ENCODE assay signal across 14 cellular contexts in genomic region chr10:88074971-88075370, GRCh38.
DNase-seq lines count a peak whose midpoint lies in the region; FAIRE-seq and TF ChIP-seq lines count a peak whose summit lies in the region.
"Had no signal": no experiment of that assay in that cellular context is flagged by ENCODE, and none has a peak within 500 bp of the region (broad histone marks: within the 10 kb centered on the region; RNA-seq: fewer than 3 reads in every experiment).

No MANE protein-coding gene starts in this region.

- no peak overlapping the region for H2AFZ ChIP-seq in Karpas-422 (ENCODE audit: low read length)

- no peaks in the 10 kb centered on the region for H3K36me3 ChIP-seq in Karpas-422 (ENCODE audit: insufficient read depth, low read length)
- H3K36me3 ChIP-seq in WERI-Rb-1: no peaks in the 10 kb centered on the region
- peaks cover 15% of the 10 kb centered on the region for H3K36me3 ChIP-seq in neutrophil
- H3K36me3 ChIP-seq: BLaER1 treated with 17β-estradiol and CSF1 and Interleukin-3, amounts not matched to agents 10 nM and 100 nM had no signal

- H3K9me2 ChIP-seq in Karpas-422 (replicated peaks; ENCODE audit: insufficient read depth, low read length): no peaks in the 10 kb centered on the region

- TF ChIP-seq CTCF in WERI-Rb-1 (IDR thresholded peaks at IDR 0.05; ENCODE audit: low read depth, low read length): no peak
- TF ChIP-seq CTCF in neutrophil (IDR thresholded peaks at IDR 0.05): no peak
- TF ChIP-seq CTCF in GM13976 (IDR thresholded peaks at IDR 0.05; ENCODE audit: borderline replicate concordance, control extremely low read depth, extremely low read depth, insufficient read depth, missing control alignments): no peak

- H3K9ac ChIP-seq in Karpas-422 (ENCODE audit: low read length): no peak overlapping the region
- H3K9ac ChIP-seq: BLaER1 treated with 17β-estradiol and CSF1 and Interleukin-3, amounts not matched to agents 10 nM and 100 nM had no signal

- H3K4me2 ChIP-seq in Karpas-422 (ENCODE audit: low read depth, low read length, poor library complexity, severe bottlenecking): no peak overlapping the region

- in situ Hi-C loops in GM13976 (cut with MboI; ENCODE audit: low sequenced_read_pairs, unreplicated experiment): no loop called here

- H3K4me3 ChIP-seq in Karpas-422 (ENCODE audit: low read length) (no peak overlapping the region), WERI-Rb-1 (ENCODE audit: low read depth, low read length) (no peak overlapping the region), neutrophil (ENCODE audit: low read depth in 1 of 2, low read length in 1 of 2) (no peak overlapping the region)
- H3K4me3 ChIP-seq: BLaER1 treated with 17β-estradiol and CSF1 and Interleukin-3, amounts not matched to agents 10 nM and 100 nM had no signal

- FAIRE-seq in GM12891 (lab: Jason Lieb, UNC): peak; percentile 20
- FAIRE-seq: G401.6, GM12892, H1 had no signal

- peaks cover 66% of the 10 kb centered on the region for H3K4me1 ChIP-seq in Karpas-422 (ENCODE audit: low read length)
- peaks cover 40 to 50% of the 10 kb centered on the region in 2 experiments for H3K4me1 ChIP-seq in neutrophil (ENCODE audit: control insufficient read depth in 1 of 2, insufficient read depth in 1 of 2, low read depth in 1 of 2, low read length in 1 of 2)

- no peaks in the 10 kb centered on the region for H3K79me2 ChIP-seq in Karpas-422 (ENCODE audit: low read length)

- no peak for TF ChIP-seq POLR2A in GM12891 (IDR thresholded peaks at IDR 0.05; ENCODE audit: low read depth, low read length)

- DNase-seq in GM12891 (ENCODE audit: insufficient read length, low spot score): no peak
- no peak for DNase-seq in Karpas-422
- DNase-seq in WERI-Rb-1: peak; percentile 95
- no peak for DNase-seq in activated CD8-positive, alpha-beta memory T cell treated with anti-CD3 and anti-CD28 coated beads for 24 hours
- DNase-seq in GM13976 (ENCODE audit: low spot score): no peak
- no peak for DNase-seq in cortex of kidney (lab: John Stamatoyannopoulos, UW)
- DNase-seq: CD8-positive, alpha-beta T cell; COR-L47; H9 had no signal

- H4K20me1 ChIP-seq in Karpas-422 (ENCODE audit: insufficient read depth, low read depth, low read length): no peaks in the 10 kb centered on the region
- H4K20me1 ChIP-seq: BLaER1 treated with 17β-estradiol and CSF1 and Interleukin-3, amounts not matched to agents 10 nM and 100 nM had no signal

- peak overlapping the region; percentile 57; the same call in 1 of the 2 replicates for H3K27ac ChIP-seq in Karpas-422 (ENCODE audit: low read length)
- H3K27ac ChIP-seq in WERI-Rb-1: peak overlapping the region; percentile 40
- H3K27ac ChIP-seq in neutrophil: peak overlapping the region; percentile 0
- H3K27ac ChIP-seq: BLaER1 treated with 17β-estradiol and CSF1 and Interleukin-3, amounts not matched to agents 10 nM and 100 nM had no signal

- H3K27me3 ChIP-seq in Karpas-422 (ENCODE audit: low read length) (no peaks in the 10 kb centered on the region), WERI-Rb-1 (ENCODE audit: insufficient read depth, low read depth, severe bottlenecking) (no peaks in the 10 kb centered on the region), neutrophil (no peaks in the 10 kb centered on the region)
- H3K27me3 ChIP-seq: BLaER1 treated with 17β-estradiol and CSF1 and Interleukin-3, amounts not matched to agents 10 nM and 100 nM had no signal

- no peaks in the 10 kb centered on the region for H3K9me3 ChIP-seq in Karpas-422 (ENCODE audit: low read length)
- no peaks in the 10 kb centered on the region for H3K9me3 ChIP-seq in WERI-Rb-1 (ENCODE audit: severe bottlenecking)
- no peaks in the 10 kb centered on the region for H3K9me3 ChIP-seq in neutrophil

TF ChIP-seq in GM12891, 5 proteins besides CTCF, POLR2A, EP300 and RAD21:
- TF ChIP-seq SPI1 (IDR thresholded peaks at IDR 0.05; ENCODE audit: low read depth, low read length): no peak
- TF ChIP-seq POLR2AphosphoS5 (IDR thresholded peaks at IDR 0.05; ENCODE audit: low read depth, low read length): no peak
- TF ChIP-seq PAX5 (IDR thresholded peaks at IDR 0.05; ENCODE audit: insufficient read depth, low read length, severe bottlenecking): no peak
- TF ChIP-seq TAF1 (IDR thresholded peaks at IDR 0.05; ENCODE audit: low read depth, low read length): no peak
- no peak for TF ChIP-seq POU2F2 (IDR thresholded peaks at IDR 0.05; ENCODE audit: low read depth, low read length)

Comparison
In these comparisons a context has a peak if more than half of its experiments do, and no peak if none do; other contexts are left out.
1. H3K27ac ChIP-seq: peak in every context shown above with its lines; median percentile 57 in Karpas-422; 40 in WERI-Rb-1; 0 in neutrophil.